In genomic region chr1:184051485-184052193, GRCh38 we compare ENCODE assay signal across 8 cellular contexts. TPM values are rescaled to one million over a fixed set of nuclear protein-coding genes. Genes with fewer than 3 reads are reported as not detected.
DNase-seq lines count a peak whose midpoint lies in the region; ATAC-seq, FAIRE-seq and TF ChIP-seq lines count a peak whose summit lies in the region.

Gene TSEN15 (plus strand): TSS chr1:184051730. CDS start chr1:184051756, 26 bp downstream.

- peak within 1 kb of the TSS; percentile 98 for H3K4me3 Mint-ChIP-seq in activated naive CD4-positive, alpha-beta T cell treated with anti-CD3 and anti-CD28 coated beads, Interleukin-2, amount 10 ng/mL, durations not matched to agents 7 days and 5 days

- H4K20me1 ChIP-seq in MM.1S (ENCODE audit: insufficient read depth, low read length), result no peaks in the 10 kb centered on the region

- H3K4me2 ChIP-seq in MM.1S (ENCODE audit: low read depth, low read length), result peak within 1 kb of the TSS; percentile 81

- FAIRE-seq in pancreas (lab: Jason Lieb, UNC), result no peak

- DNase-seq in GDM1 (lab: John Stamatoyannopoulos, UW) (peak; percentile 79), HAP-1 (ENCODE audit: low spot score in 2 of 2) (peak; percentile 87), MM.1S (peak; percentile 97), SK-N-MC (ENCODE audit: low read depth, low spot score) (no peak), glomerular visceral epithelial cell (ENCODE audit: extremely low spot score) (peak; percentile 81), pancreas (peak; percentile 76 to 91 (median 83)), tibial nerve (ENCODE audit: low spot score in 2 of 2) (peak; percentile 54)
- DNase-seq in activated naive CD4-positive, alpha-beta T cell treated with anti-CD3 and anti-CD28 coated beads, Interleukin-2, amount 10 ng/mL, durations not matched to agents 7 days and 5 days, result peak; percentile 85

- H3K36me3 Mint-ChIP-seq in activated naive CD4-positive, alpha-beta T cell treated with anti-CD3 and anti-CD28 coated beads, Interleukin-2, amount 10 ng/mL, durations not matched to agents 7 days and 5 days, result peaks cover 18% of the 10 kb centered on the region

- H3K27me3 ChIP-seq in HAP-1 (ENCODE audit: low read depth), result no peaks in the 10 kb centered on the region
- H3K27me3 ChIP-seq in MM.1S (replicated peaks; ENCODE audit: insufficient read depth, low read length), result no peaks in the 10 kb centered on the region
- peaks cover 0 to 3% (median 0%) of the 10 kb centered on the region in 4 donors for H3K27me3 ChIP-seq in pancreas
- H3K27me3 ChIP-seq in tibial nerve, result no peaks in the 10 kb centered on the region

- H3K9me3 Mint-ChIP-seq in activated naive CD4-positive, alpha-beta T cell treated with anti-CD3 and anti-CD28 coated beads, Interleukin-2, amount 10 ng/mL, durations not matched to agents 7 days and 5 days, result no peaks in the 10 kb centered on the region

- TF ChIP-seq CTCF in MM.1S (IDR thresholded peaks at IDR 0.05; ENCODE audit: low read length) (no peak), pancreas (IDR thresholded peaks at IDR 0.05) (no peak), tibial nerve (IDR thresholded peaks at IDR 0.05) (peak in 1 of 5 experiments; percentile 16)

- WGBS in pancreas, 2 donors, result 0% methylated on average over 51 to 54 of the region's 54 CpGs
- 0 to 1% methylated on average over 21 to 32 of the region's 54 CpGs for WGBS in tibial nerve, 2 donors

- H3K4me1 Mint-ChIP-seq in activated naive CD4-positive, alpha-beta T cell treated with anti-CD3 and anti-CD28 coated beads, Interleukin-2, amount 10 ng/mL, durations not matched to agents 7 days and 5 days, result peaks cover 33% of the 10 kb centered on the region

- H3K27ac Mint-ChIP-seq in activated naive CD4-positive, alpha-beta T cell treated with anti-CD3 and anti-CD28 coated beads, Interleukin-2, amount 10 ng/mL, durations not matched to agents 7 days and 5 days, result peak within 1 kb of the TSS; percentile 98

- CTCF ChIA-PET in activated naive CD4-positive, alpha-beta T cell treated with anti-CD3 and anti-CD28 coated beads, Interleukin-2, amount 10 ng/mL, durations not matched to agents 7 days and 5 days (lab: Charles Lee), result interaction anchor here (1.7 kb wide), 1 partner anchor 417 kb away, joined by 5 read pairs; no protein-coding TSS in a partner anchor

- H3K27ac ChIP-seq in MM.1S (ENCODE audit: low read length) (peak within 1 kb of the TSS; percentile 87), SK-N-MC (peak within 1 kb of the TSS; percentile 98), pancreas (peak within 1 kb of the TSS; percentile 37 to 88 (median 74)), tibial nerve (peak within 1 kb of the TSS; percentile 60 to 84 (median 79))

- H3K9me3 ChIP-seq in HAP-1 (no peaks in the 10 kb centered on the region), MM.1S (replicated peaks; ENCODE audit: insufficient read depth, low read length) (no peaks in the 10 kb centered on the region), SK-N-MC (ENCODE audit: low read depth, low read length) (peaks cover 3% of the 10 kb centered on the region), pancreas (no peaks in the 10 kb centered on the region), tibial nerve (no peaks in the 10 kb centered on the region)

- H3K27me3 Mint-ChIP-seq in activated naive CD4-positive, alpha-beta T cell treated with anti-CD3 and anti-CD28 coated beads, Interleukin-2, amount 10 ng/mL, durations not matched to agents 7 days and 5 days, result peaks cover 24% of the 10 kb centered on the region

- H3K9ac ChIP-seq in MM.1S (ENCODE audit: low read length) (peak within 1 kb of the TSS; percentile 86), SK-N-MC (ENCODE audit: insufficient read length) (peak within 1 kb of the TSS; percentile 99)

- peak; percentile 98 to 100 (median 100) for ATAC-seq in pancreas

- intact Hi-C loops in pancreas (cut with DNase I), result no loop called here

- H3K36me3 ChIP-seq in HAP-1 (replicated peaks) (peaks cover 13% of the 10 kb centered on the region), MM.1S (replicated peaks; ENCODE audit: insufficient read depth, low read length) (no peaks in the 10 kb centered on the region), SK-N-MC (ENCODE audit: insufficient read depth, low read length) (peaks cover 31% of the 10 kb centered on the region), pancreas (no peaks in the 10 kb centered on the region), tibial nerve (peaks cover 0 to 10% (median 0%) of the 10 kb centered on the region in 3 donors)

- peaks cover 44% of the 10 kb centered on the region for H3K79me2 ChIP-seq in MM.1S (ENCODE audit: low read length)

- peaks cover 22% of the 10 kb centered on the region for H3F3A ChIP-seq in MM.1S (ENCODE audit: insufficient read depth, low read length)

- peak in 1 of 2 donors; percentile 35 for TF ChIP-seq POLR2A in tibial nerve (IDR thresholded peaks at IDR 0.05)

- in situ Hi-C loops in HAP-1 (cut with MboI; ENCODE audit: low sequenced_read_pairs), result no loop called here

- H3K4me3 ChIP-seq in HAP-1 (peak within 1 kb of the TSS; percentile 69), MM.1S (ENCODE audit: low read length) (peak within 1 kb of the TSS; percentile 81), SK-N-MC (peak within 1 kb of the TSS; percentile 95), pancreas (peak within 1 kb of the TSS; percentile 67 to 91 (median 86)), tibial nerve (peak within 1 kb of the TSS; percentile 67 to 89 (median 76))

- peaks cover 53% of the 10 kb centered on the region for H3K4me1 ChIP-seq in HAP-1
- peaks cover 28% of the 10 kb centered on the region for H3K4me1 ChIP-seq in MM.1S (ENCODE audit: low read length)
- peaks cover 0 to 17% (median 16%) of the 10 kb centered on the region in 3 donors for H3K4me1 ChIP-seq in pancreas
- H3K4me1 ChIP-seq in tibial nerve, result peaks cover 0 to 37% (median 4%) of the 10 kb centered on the region in 4 donors

- peak within 1 kb of the TSS; percentile 87 for H2AFZ ChIP-seq in MM.1S (ENCODE audit: low read length)

- peak in 1 of 2 donors; percentile 64 for TF ChIP-seq EP300 in tibial nerve (IDR thresholded peaks at IDR 0.05)

- H3K9me2 ChIP-seq in MM.1S (replicated peaks; ENCODE audit: insufficient read depth, low read length), result no peaks in the 10 kb centered on the region

RNA-seq across cellular contexts. Expression of gene TSEN15, which starts in this region (rescaled TPM):
- total RNA-seq in pancreas (10 to 100 TPM in 2 of 6 donors, 1 to 10 TPM in 4; 5.8 to 15.4 (median 9.8) TPM), tibial nerve (10 to 100 TPM; 25.5 to 36.5 (median 31.5) TPM)
- 10 to 100 TPM in 1 of 2 donors, 1 to 10 TPM in 1; 10.0 to 13.6 TPM for polyA plus RNA-seq in pancreas
